In the genomic region with DNA sequence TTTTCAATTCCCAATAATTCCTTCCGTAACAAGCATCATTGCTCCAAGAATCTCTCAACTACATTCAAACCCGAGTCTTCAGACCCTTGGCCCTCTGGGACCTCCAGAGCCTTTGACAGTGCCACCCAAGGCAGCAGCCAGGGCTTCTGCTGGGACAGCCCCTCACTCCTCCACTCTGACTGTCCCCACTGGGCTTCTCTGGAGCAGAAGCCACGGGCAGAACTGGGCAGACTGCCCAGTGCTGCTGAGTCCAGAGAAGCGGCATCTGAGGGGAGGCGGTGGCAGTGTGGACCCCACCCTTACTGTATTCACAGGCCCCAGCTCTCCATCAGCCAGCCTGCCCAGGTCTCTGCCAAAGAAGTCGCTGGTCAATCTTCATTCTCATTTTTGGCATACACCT, we compare ENCODE assay signal across 12 cellular contexts. TPM values are rescaled to one million over a fixed set of nuclear protein-coding genes. Genes with fewer than 3 reads are reported as not detected.
DNase-seq lines count a peak whose midpoint lies in the region; ATAC-seq, FAIRE-seq and TF ChIP-seq lines count a peak whose summit lies in the region.
"Had no signal": no experiment of that assay in that cellular context is flagged by ENCODE, and none has a peak within 500 bp of the region (broad histone marks: within the 10 kb centered on the region; RNA-seq: fewer than 3 reads in every experiment).

No MANE protein-coding gene starts in this region.

- H3K36me3 ChIP-seq in heart right ventricle (peaks cover 0 to 62% (median 10%) of the 10 kb centered on the region in 9 donors), GM12878 (ENCODE audit: control insufficient read depth in 2 of 2, insufficient read depth in 2 of 2, low read length in 1 of 2) (peaks cover 29% of the 10 kb centered on the region in 2 experiments)

- H3K27me3 ChIP-seq in heart right ventricle (no peaks in the 10 kb centered on the region), GM12878 (replicated peaks in 1 of 2; ENCODE audit: control insufficient read depth in 2 of 2, insufficient read depth in 2 of 2, low read length in 1 of 2) (no peaks in the 10 kb centered on the region)

- DNase-seq in heart right ventricle (no peak), cardiac septum (ENCODE audit: low spot score) (no peak), GM12878 (ENCODE audit: low read depth, low spot score) (no peak), naive B cell (no peak), NCI-H1417 treated with DMSO at 0.1 percent for 48 hours (lab: John Stamatoyannopoulos, UW) (no peak)
- DNase-seq: amygdala; CD8-positive, alpha-beta T cell; hypothalamus; NCI-H446 had no signal

- H3K36me3 Mint-ChIP-seq in naive B cell = peaks cover 7 to 19% of the 10 kb centered on the region in 2 donors

- SMC1A ChIA-PET in GM12878 (lab: Charles Lee; ENCODE audit: uncharacterized antibody, unreplicated experiment) = interaction anchor here (0.7 to 7.0 kb wide), 9 partner anchors 8 to 175 kb away, joined by 3 to 108 read pairs (median 12); partner anchors contain the start of genes AGBL3, CYREN and TMEM140

- POLR2A ChIA-PET in GM12878 (lab: Charles Lee) = interaction anchor here (2.2 to 15.9 kb wide), 5 partner anchors 9 to 174 kb away, joined by 6 to 169 read pairs (median 19); partner anchors contain the start of genes AGBL3, CYREN and TMEM140

- peak; percentile 50 for TF ChIP-seq POLR2A in GM12878 (IDR thresholded peaks at IDR 0.05; ENCODE audit: low read depth, low read length)

- H3K4me1 ChIP-seq in heart right ventricle (peaks cover 29 to 87% (median 80%) of the 10 kb centered on the region in 9 donors), GM12878 (ENCODE audit: control insufficient read depth, insufficient read depth, low read length) (peaks cover 34% of the 10 kb centered on the region)

- no peak overlapping the region for H3K4me2 ChIP-seq in GM12878 (ENCODE audit: control insufficient read depth, insufficient read depth)

- no peaks in the 10 kb centered on the region for H4K20me1 ChIP-seq in GM12878 (ENCODE audit: control insufficient read depth, insufficient read depth)

- H3K27ac Mint-ChIP-seq in naive B cell = peak overlapping the region in 5 of 6 donors; percentile 33 to 87 (median 81)

- RAD21 ChIA-PET in GM12878 (lab: Charles Lee; ENCODE audit: unreplicated experiment) = interaction anchor here (0.8 to 9.0 kb wide), 8 partner anchors 7 to 175 kb away, joined by 3 to 84 read pairs (median 10); partner anchors contain the start of genes AGBL3 and TMEM140

- ATAC-seq in heart right ventricle (no peak), GM12878 (peak; percentile 11), naive B cell (ENCODE audit: low read depth in 2 of 2) (no peak), HG03280 (IDR thresholded peaks at IDR 0.05; ENCODE audit: unreplicated experiment) (no peak), GM18907 (IDR thresholded peaks at IDR 0.05; ENCODE audit: unreplicated experiment) (no peak), HG02642 (IDR thresholded peaks at IDR 0.05; ENCODE audit: poor library complexity, unreplicated experiment) (no peak)
- ATAC-seq: CD8-positive, alpha-beta T cell had no signal

- in situ Hi-C loops in GM12878 (cut with MboI) = loop anchor here (10.0 kb wide), 1 partner anchor 517 kb away; the partner anchor contains the start of gene BPGM

- BruUV-seq in GM12878 (replicated peaks; lab: Mats Ljungman, UMichigan) = no TSS peak

- H3K4me3 ChIP-seq in heart right ventricle = no peak overlapping the region
- no peak overlapping the region for H3K4me3 ChIP-seq in GM12878

- H3K4me3 Mint-ChIP-seq in naive B cell = peak overlapping the region in 7 of 8 donors; percentile 5 to 77 (median 56)
- H3K4me3 Mint-ChIP-seq: CD8-positive, alpha-beta T cell had no signal

- no peak overlapping the region for H2AFZ ChIP-seq in GM12878 (ENCODE audit: control insufficient read depth, low read depth, low read length)

- WGBS in heart right ventricle, 2 donors = 71 to 78% methylated on average over 6 of the region's 6 CpGs
- 89% methylated on average over 6 of the region's 6 CpGs for WGBS in GM12878 (ENCODE audit: insufficient coverage, insufficient replicate concordance, low lambda C conversion rate, missing lambda C conversion rate)

- peaks cover 0 to 4% (median under 1%) of the 10 kb centered on the region in 11 donors for H3K9me3 ChIP-seq in heart right ventricle
- H3K9me3 ChIP-seq in GM12878 (replicated peaks; ENCODE audit: control insufficient read depth, insufficient read depth, low read length) = peaks cover 20% of the 10 kb centered on the region

- no peak overlapping the region for H3K9ac ChIP-seq in GM12878 (ENCODE audit: control insufficient read depth, insufficient read depth, low read length)

- TF ChIP-seq RAD21 in GM12878 (IDR thresholded peaks at IDR 0.05; ENCODE audit: insufficient read depth, low read depth, low read length) = no peak

- H3K27me3 Mint-ChIP-seq in naive B cell = no peaks in the 10 kb centered on the region

- peak overlapping the region; percentile 23 to 88 (median 80) for H3K27ac ChIP-seq in heart right ventricle
- H3K27ac ChIP-seq in GM12878 (ENCODE audit: control insufficient read depth, insufficient read depth) = peak overlapping the region; percentile 5; the same call in 1 of the 2 replicates

- CTCF ChIA-PET in GM12878 (lab: Yijun Ruan, JAX) = interaction anchor here (1.1 to 4.4 kb wide), 8 partner anchors 10 to 514 kb away, joined by 3 to 28 read pairs (median 8); partner anchors contain the start of genes AGBL3 and TMEM140

- peaks cover 45 to 69% (median 55%) of the 10 kb centered on the region in 3 donors for H3K4me1 Mint-ChIP-seq in naive B cell

- intact Hi-C loops in heart right ventricle (cut with DNase I) (loop anchor here in 5 of 10 donors (2.0 to 10.0 kb wide), 6 partner anchors 77 to 514 kb away; partner anchors contain the start of genes AGBL3 (in 1 of the 5) and BPGM (in 1 of the 5)), cardiac septum (cut with DNase I) (loop anchor here (2.0 kb wide), 1 partner anchor 15 kb away; no protein-coding TSS in a partner anchor), GM12878 (cut with micrococcal nuclease; ENCODE audit: unreplicated experiment) (no loop called here)

- peaks cover 39% of the 10 kb centered on the region for H3K79me2 ChIP-seq in GM12878 (ENCODE audit: control insufficient read depth, insufficient read depth, low read length)

- TF ChIP-seq CTCF in heart right ventricle (IDR thresholded peaks at IDR 0.05) (no peak), GM12878 (IDR thresholded peaks at IDR 0.05 in 2 of 3, conservative IDR thresholded peaks at IDR 0.05 in 1 of 3; ENCODE audit: control insufficient read depth in 2 of 3, extremely low read depth in 1 of 3, insufficient read depth in 1 of 3, low read depth in 3 of 3, low read length in 3 of 3) (no peak)

- peaks cover 2 to 9% (median 5%) of the 10 kb centered on the region in 7 donors for H3K9me3 Mint-ChIP-seq in naive B cell

- TF ChIP-seq EP300 in GM12878 (IDR thresholded peaks at IDR 0.05; ENCODE audit: borderline replicate concordance in 1 of 2, control insufficient read depth in 1 of 2, low read depth in 2 of 2, low read length in 2 of 2) = no peak

- FAIRE-seq in GM12878 (lab: Jason Lieb, UNC) = no peak

RNA-seq across cellular contexts. Expression of gene CYREN, which starts 8.8 kb away (rescaled TPM):
- total RNA-seq in heart right ventricle (10 to 100 TPM; 16.0 to 33.3 (median 22.6) TPM), cardiac septum (24.0 TPM), GM12878 (2014; rRNA removed) (61.3 and 61.5 TPM in 2 replicates), GM12878 (2014; rRNA removed; fragmentation: Illumina TruSeq; extraction: Trizol) (48.3 and 50.8 TPM in 2 replicates), GM12878 (2021) (55.3 and 58.0 TPM in 2 replicates)
- polyA plus RNA-seq in heart right ventricle (10 to 100 TPM; 20.1 to 23.4 TPM), GM12878 (2011; rRNA removed) (64.3 and 64.5 TPM in 2 replicates), GM12878 (2014; fragmentation: Illumina TruSeq; extraction: Trizol) (42.5 and 46.0 TPM in 2 replicates), GM12878 (2014; fragmentation: Nextera tagmentation; extraction: Ambion mirVana) (10 to 100 TPM in 1 of 2 experiments, 1 to 10 TPM in 1; 8.7 to 12.9 TPM), GM12878 (2014; rRNA removed) (49.6 and 54.6 TPM in 2 replicates), GM12878 (2016; fragmentation: Nextera tagmentation; extraction: Ambion mirVana) (10 to 100 TPM; 56.7 to 57.7 TPM), naive B cell (ENCODE audit: low read depth in 6 of 6) (10 to 100 TPM; 35.4 to 64.0 (median 48.9) TPM)
- total RNA-seq in GM12878 (2013; cell fraction: nucleolus; rRNA removed) = 111 and 122 TPM in 2 replicates
- 30.9 TPM for polyA plus RNA-seq in GM12878 (2011; ENCODE audit: low read depth)
- polyA plus RNA-seq in GM12878 (2011; cell fraction: cytosol; rRNA removed) = 66.1 and 70.1 TPM in 2 replicates
- 56.5 and 56.8 TPM in 2 replicates for polyA plus RNA-seq in GM12878 (2011; cell fraction: nucleus; rRNA removed)
- 44.2 and 50.8 TPM in 2 replicates for polyA plus RNA-seq in GM12878 (2012)
- polyA minus RNA-seq in GM12878 (2011; rRNA and poly(A)+ RNA removed) = 66.1 and 105 TPM in 2 replicates
- 22.8 and 23.1 TPM in 2 replicates for polyA minus RNA-seq in GM12878 (2011; cell fraction: cytosol; rRNA and poly(A)+ RNA removed)
- 65.0 and 93.4 TPM in 2 replicates for polyA minus RNA-seq in GM12878 (2011; cell fraction: nucleus; rRNA and poly(A)+ RNA removed)

RNA-seq across cellular contexts. Expression of gene TMEM140, which starts 13.8 kb away (rescaled TPM):
- total RNA-seq in heart right ventricle = 10 to 100 TPM; 15.7 to 74.1 (median 26.2) TPM
- 10 to 100 TPM in 1 of 2 donors, 1 to 10 TPM in 1; 6.1 to 28.3 TPM for polyA plus RNA-seq in heart right ventricle
- 15.2 TPM for total RNA-seq in cardiac septum
- 69.2 and 83.7 TPM in 2 replicates for total RNA-seq in GM12878 (2013; cell fraction: nucleolus; rRNA removed)
- 2.4 and 2.9 TPM in 2 replicates for total RNA-seq in GM12878 (2014; rRNA removed)
- 3.3 and 4.3 TPM in 2 replicates for total RNA-seq in GM12878 (2014; rRNA removed; fragmentation: Illumina TruSeq; extraction: Trizol)
- 3.0 and 5.2 TPM in 2 replicates for total RNA-seq in GM12878 (2021)
- polyA plus RNA-seq in GM12878 (2011; ENCODE audit: low read depth) = 18.1 TPM
- 16.7 and 20.7 TPM in 2 replicates for polyA plus RNA-seq in GM12878 (2011; rRNA removed)
- 18.6 and 18.9 TPM in 2 replicates for polyA plus RNA-seq in GM12878 (2011; cell fraction: cytosol; rRNA removed)
- polyA plus RNA-seq in GM12878 (2011; cell fraction: nucleus; rRNA removed) = 12.3 and 14.9 TPM in 2 replicates
- 25.4 and 32.2 TPM in 2 replicates for polyA plus RNA-seq in GM12878 (2012)
- 3.2 and 3.7 TPM in 2 replicates for polyA plus RNA-seq in GM12878 (2014; fragmentation: Illumina TruSeq; extraction: Trizol)
- 1 to 10 TPM in 1 of 2 experiments, under 1 TPM in 1; 0.85 to 1.1 TPM for polyA plus RNA-seq in GM12878 (2014; fragmentation: Nextera tagmentation; extraction: Ambion mirVana)
- 3.1 and 3.3 TPM in 2 replicates for polyA plus RNA-seq in GM12878 (2014; rRNA removed)
- 10 to 100 TPM; 11.2 to 12.4 TPM for polyA plus RNA-seq in GM12878 (2016; fragmentation: Nextera tagmentation; extraction: Ambion mirVana)
- 21.2 and 24.0 TPM in 2 replicates for polyA minus RNA-seq in GM12878 (2011; rRNA and poly(A)+ RNA removed)
- polyA minus RNA-seq in GM12878 (2011; cell fraction: cytosol; rRNA and poly(A)+ RNA removed) = 6.5 and 8.0 TPM in 2 replicates
- polyA minus RNA-seq in GM12878 (2011; cell fraction: nucleus; rRNA and poly(A)+ RNA removed) = 20.4 and 28.7 TPM in 2 replicates
- polyA plus RNA-seq in naive B cell (ENCODE audit: low read depth in 6 of 6) = 10 to 100 TPM; 14.1 to 31.7 (median 25.2) TPM

RNA-seq across cellular contexts. Expression of gene WDR91, which starts 49.7 kb away (rescaled TPM):
- total RNA-seq in heart right ventricle (10 to 100 TPM in 1 of 10 donors, 1 to 10 TPM in 9; 3.0 to 10.4 (median 5.9) TPM), cardiac septum (5.2 TPM), GM12878 (2014; rRNA removed) (26.0 TPM in 2 replicates), GM12878 (2014; rRNA removed; fragmentation: Illumina TruSeq; extraction: Trizol) (13.3 and 15.8 TPM in 2 replicates), GM12878 (2021) (27.4 TPM in 2 replicates)
- polyA plus RNA-seq in heart right ventricle (1 to 10 TPM; 3.7 to 8.6 TPM), GM12878 (2011; rRNA removed) (61.8 and 83.3 TPM in 2 replicates), GM12878 (2014; fragmentation: Illumina TruSeq; extraction: Trizol) (13.7 and 17.8 TPM in 2 replicates), GM12878 (2014; fragmentation: Nextera tagmentation; extraction: Ambion mirVana) (10 to 100 TPM in 1 of 2 experiments, 1 to 10 TPM in 1; 7.6 to 10.1 TPM), GM12878 (2014; rRNA removed) (31.9 and 37.2 TPM in 2 replicates), GM12878 (2016; fragmentation: Nextera tagmentation; extraction: Ambion mirVana) (10 to 100 TPM; 13.4 to 15.2 TPM), naive B cell (ENCODE audit: low read depth in 6 of 6) (1 to 10 TPM; 2.3 to 5.8 (median 4.5) TPM)
- 127 and 142 TPM in 2 replicates for total RNA-seq in GM12878 (2013; cell fraction: nucleolus; rRNA removed)
- 11.4 TPM for polyA plus RNA-seq in GM12878 (2011; ENCODE audit: low read depth)
- polyA plus RNA-seq in GM12878 (2011; cell fraction: cytosol; rRNA removed) = 79.6 and 99.6 TPM in 2 replicates
- 285 and 340 TPM in 2 replicates for polyA plus RNA-seq in GM12878 (2011; cell fraction: nucleus; rRNA removed)
- 19.4 and 28.1 TPM in 2 replicates for polyA plus RNA-seq in GM12878 (2012)
- polyA minus RNA-seq in GM12878 (2011; rRNA and poly(A)+ RNA removed) = 59.1 and 118 TPM in 2 replicates
- polyA minus RNA-seq in GM12878 (2011; cell fraction: cytosol; rRNA and poly(A)+ RNA removed) = 27.2 and 29.9 TPM in 2 replicates
- 68.1 and 80.8 TPM in 2 replicates for polyA minus RNA-seq in GM12878 (2011; cell fraction: nucleus; rRNA and poly(A)+ RNA removed)
